ENCODE assay signal across 24 cellular contexts in the genomic region with DNA sequence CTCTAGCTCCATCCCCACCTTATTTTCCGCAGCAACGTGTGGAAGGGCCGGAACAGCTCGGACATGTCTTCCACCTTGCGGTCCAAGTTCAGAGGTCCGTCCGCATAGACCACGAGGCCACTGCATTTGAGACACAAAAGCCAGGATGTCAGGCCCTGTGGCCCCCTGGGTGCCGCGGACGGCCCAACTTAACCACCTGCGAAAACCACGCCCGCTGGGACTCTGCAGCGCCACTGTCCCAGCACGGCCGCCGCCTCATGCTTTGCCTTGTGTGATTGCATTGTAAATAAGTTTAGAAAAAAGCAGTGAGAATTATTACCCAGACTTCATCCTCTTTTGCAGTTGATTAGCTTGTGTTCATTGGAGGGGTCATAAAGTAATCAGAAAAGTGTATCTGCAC. TPM values are rescaled to one million over a fixed set of nuclear protein-coding genes. Genes with fewer than 3 reads are reported as not detected.
DNase-seq lines count a peak whose midpoint lies in the region; TF ChIP-seq lines count a peak whose summit lies in the region.
"Had no signal": no experiment of that assay in that cellular context is flagged by ENCODE, and none has a peak within 500 bp of the region (broad histone marks: within the 10 kb centered on the region; RNA-seq: fewer than 3 reads in every experiment).

No MANE protein-coding gene starts in this region.

- H3K27ac Mint-ChIP-seq in osteocyte (ENCODE audit: unreplicated experiment) (no peak overlapping the region), MCF 10A (ENCODE audit: low read depth, unreplicated experiment) (no peak overlapping the region)
- H3K27ac Mint-ChIP-seq: activated naive CD4-positive, alpha-beta T cell treated with anti-CD3 and anti-CD28 coated beads for 36 hours had no signal

- H3K9me2 ChIP-seq in MM.1S (replicated peaks; ENCODE audit: insufficient read depth, low read length), result no peaks in the 10 kb centered on the region

- no peak overlapping the region for H3K4me3 Mint-ChIP-seq in osteocyte (ENCODE audit: unreplicated experiment)
- no peak overlapping the region for H3K4me3 Mint-ChIP-seq in MCF 10A (ENCODE audit: unreplicated experiment)
- H3K4me3 Mint-ChIP-seq: activated naive CD4-positive, alpha-beta T cell treated with anti-CD3 and anti-CD28 coated beads for 36 hours; activated T-cell treated with anti-CD3 and anti-CD28 coated beads, Interleukin-2, amount 50 U/mL, for 4 hours; brain had no signal

- H3K27me3 Mint-ChIP-seq in osteocyte (ENCODE audit: unreplicated experiment) (peaks cover 8% of the 10 kb centered on the region), MCF 10A (ENCODE audit: insufficient read depth, unreplicated experiment) (no peaks in the 10 kb centered on the region)

- TF ChIP-seq POLR2A in esophagus muscularis mucosa (IDR thresholded peaks at IDR 0.05; ENCODE audit: low read depth), result no peak

- POLR2A ChIA-PET in MCF 10A (lab: Yijun Ruan, JAX), result interaction anchor here (0.8 to 1.0 kb wide), 2 partner anchors 29 to 81 kb away, joined by 3 read pairs; no protein-coding TSS in a partner anchor

- TF ChIP-seq EP300 in esophagus muscularis mucosa (IDR thresholded peaks at IDR 0.05), result no peak

- CTCF ChIA-PET in MCF 10A (lab: Yijun Ruan, JAX), result no interaction called here

- H3K9me3 ChIP-seq in BE2C (no peaks in the 10 kb centered on the region), esophagus muscularis mucosa (peaks cover 0 to 3% (median 0%) of the 10 kb centered on the region in 4 donors), MM.1S (replicated peaks; ENCODE audit: insufficient read depth, low read length) (no peaks in the 10 kb centered on the region)
- H3K9me3 ChIP-seq: adrenal gland, neutrophil, tibial artery had no signal

- no peak overlapping the region for H2AFZ ChIP-seq in MM.1S (ENCODE audit: low read length)

- no peaks in the 10 kb centered on the region for H3K79me2 ChIP-seq in MM.1S (ENCODE audit: low read length)

- H3K4me1 ChIP-seq in BE2C (no peaks in the 10 kb centered on the region), esophagus muscularis mucosa (no peaks in the 10 kb centered on the region), MM.1S (ENCODE audit: low read length) (no peaks in the 10 kb centered on the region)
- H3K4me1 ChIP-seq: adrenal gland, tibial artery had no signal

- H4K20me1 ChIP-seq in MM.1S (ENCODE audit: insufficient read depth, low read length), result no peaks in the 10 kb centered on the region

- no TSS peak for BruUV-seq in MCF 10A (replicated peaks; lab: Mats Ljungman, UMichigan)

- H3K27ac ChIP-seq in esophagus muscularis mucosa (replicated peaks in 1 of 4) (no peak overlapping the region), MM.1S (ENCODE audit: low read length) (no peak overlapping the region)
- H3K27ac ChIP-seq: adrenal gland, neutrophil, SK-N-MC, tibial artery had no signal

- intact Hi-C loops in esophagus muscularis mucosa (cut with DNase I) (no loop called here), MCF 10A (cut with micrococcal nuclease) (no loop called here)

- H3K9me3 Mint-ChIP-seq in osteocyte (ENCODE audit: unreplicated experiment), result peaks cover 8% of the 10 kb centered on the region
- H3K9me3 Mint-ChIP-seq in MCF 10A (ENCODE audit: unreplicated experiment), result no peaks in the 10 kb centered on the region

- H3K4me2 ChIP-seq in MM.1S (ENCODE audit: low read depth, low read length), result no peak overlapping the region

- no peak overlapping the region for H3K9ac ChIP-seq in MM.1S (ENCODE audit: low read length)

- H3F3A ChIP-seq in MM.1S (ENCODE audit: insufficient read depth, low read length), result no peaks in the 10 kb centered on the region

- H3K36me3 Mint-ChIP-seq in osteocyte (ENCODE audit: unreplicated experiment) (peaks cover 2% of the 10 kb centered on the region), MCF 10A (ENCODE audit: insufficient read depth, unreplicated experiment) (peaks cover 6% of the 10 kb centered on the region)

- H3K36me3 ChIP-seq in BE2C, result no peaks in the 10 kb centered on the region
- no peaks in the 10 kb centered on the region for H3K36me3 ChIP-seq in H7 (replicated peaks; ENCODE audit: control insufficient read depth, insufficient read depth, low read length)
- no peaks in the 10 kb centered on the region for H3K36me3 ChIP-seq in esophagus muscularis mucosa
- no peaks in the 10 kb centered on the region for H3K36me3 ChIP-seq in MM.1S (replicated peaks; ENCODE audit: insufficient read depth, low read length)
- H3K36me3 ChIP-seq: adrenal gland, neutrophil had no signal

- TF ChIP-seq CTCF in BE2C (IDR thresholded peaks at IDR 0.05; ENCODE audit: low read depth, low read length) (no peak), esophagus muscularis mucosa (IDR thresholded peaks at IDR 0.05) (no peak), osteocyte (IDR thresholded peaks at IDR 0.05) (no peak), MM.1S (IDR thresholded peaks at IDR 0.05; ENCODE audit: low read length) (no peak), MCF 10A (IDR thresholded peaks at IDR 0.05; ENCODE audit: unreplicated experiment) (no peak)

- DNase-seq in BE2C, result peak; percentile 7
- peak; percentile 63 for DNase-seq in H7
- DNase-seq in esophagus muscularis mucosa (ENCODE audit: extremely low spot score), result peak; percentile 85
- peak; percentile 80 for DNase-seq in osteocyte (ENCODE audit: extremely low spot score, unreplicated experiment)
- no peak for DNase-seq in stimulated activated CD4-positive, alpha-beta T cell treated with anti-CD3 and anti-CD28 coated beads, Interleukin-4, amount 100 ng/mL, for 1 hour
- DNase-seq in MM.1S, result no peak
- no peak for DNase-seq in NCI-H526 (lab: John Stamatoyannopoulos, UW)
- no peak for DNase-seq in MCF 10A (ENCODE audit: unreplicated experiment)
- DNase-seq: ACHN; activated naive CD4-positive, alpha-beta T cell treated with anti-CD3 and anti-CD28 coated beads for 36 hours; activated T-cell treated with anti-CD3 and anti-CD28 coated beads, Interleukin-2, amount 50 U/mL, for 4 hours; DMS79 treated with DMSO at 0.1 percent for 48 hours; KG1; kidney glomerular epithelial cell; NCI-H1417 treated with DMSO at 0.1 percent for 48 hours; NCI-H2081; NCI-H226; NCI-H748 treated with DMSO at 0.1 percent for 48 hours; stimulated activated CD8-positive, alpha-beta memory T cell treated with anti-CD3 and anti-CD28 coated beads, Interleukin-4, amount 100 ng/mL, for 48 hours had no signal

- H3K27me3 ChIP-seq in BE2C (no peaks in the 10 kb centered on the region), H7 (ENCODE audit: control insufficient read depth, insufficient read depth, low read length) (no peaks in the 10 kb centered on the region), esophagus muscularis mucosa (no peaks in the 10 kb centered on the region), MM.1S (replicated peaks; ENCODE audit: insufficient read depth, low read length) (no peaks in the 10 kb centered on the region)
- H3K27me3 ChIP-seq: adrenal gland, neutrophil, tibial artery had no signal

- H3K4me1 Mint-ChIP-seq in osteocyte (ENCODE audit: unreplicated experiment), result peaks cover 23% of the 10 kb centered on the region
- H3K4me1 Mint-ChIP-seq in MCF 10A (ENCODE audit: insufficient read depth, unreplicated experiment), result peaks cover 5% of the 10 kb centered on the region

- WGBS in esophagus muscularis mucosa, result 95% methylated on average over 15 of the region's 18 CpGs

- no peak overlapping the region for H3K4me3 ChIP-seq in BE2C (ENCODE audit: low read depth, low read length)
- H3K4me3 ChIP-seq in H7 (ENCODE audit: insufficient read depth, low read depth, low read length), result no peak overlapping the region
- H3K4me3 ChIP-seq in esophagus muscularis mucosa, result no peak overlapping the region
- no peak overlapping the region for H3K4me3 ChIP-seq in MM.1S (ENCODE audit: low read length)
- H3K4me3 ChIP-seq: adrenal gland, SK-N-MC, tibial artery had no signal

RNA-seq across cellular contexts. Expression of a gene that starts 58.2 kb away (rescaled TPM):
- 37.7 TPM for polyA plus RNA-seq in BE2C (2012; ENCODE audit: insufficient read depth, insufficient read length, low read depth)
- 13.4 and 22.3 TPM in 2 replicates for total RNA-seq in H7 (2014; rRNA removed; shearing (Covaris generic))
- total RNA-seq in esophagus muscularis mucosa (10 to 100 TPM; 38.8 to 86.4 (median 59.2) TPM), osteocyte (74.9 and 81.5 TPM in 2 replicates), MCF 10A (2022) (42.8 and 50.2 TPM in 2 replicates)

Comparison
In these comparisons a context has a peak if more than half of its experiments do, and no peak if none do; other contexts are left out.
1. DNase-seq: peak in BE2C (single experiment), H7 (single experiment), esophagus muscularis mucosa (single experiment) and osteocyte (single experiment); none in stimulated activated CD4-positive, alpha-beta T cell treated with anti-CD3 and anti-CD28 coated beads, Interleukin-4, amount 100 ng/mL, for 1 hour (single experiment), MM.1S (single experiment), NCI-H526 (0 of 2) and MCF 10A (single experiment).